In genomic region chr14:100389497-100390104, GRCh38 we compare ENCODE assay signal across 23 cellular contexts. TPM values are rescaled to one million over a fixed set of nuclear protein-coding genes. Genes with fewer than 3 reads are reported as not detected.
DNase-seq lines count a peak whose midpoint lies in the region; ATAC-seq and TF ChIP-seq lines count a peak whose summit lies in the region.
"Had no signal": no experiment of that assay in that cellular context is flagged by ENCODE, and none has a peak within 500 bp of the region (broad histone marks: within the 10 kb centered on the region; RNA-seq: fewer than 3 reads in every experiment).

No MANE protein-coding gene starts in this region.

- H3K4me1 Mint-ChIP-seq in GM23338 = peaks cover 36% of the 10 kb centered on the region
- H3K4me1 Mint-ChIP-seq: B cell had no signal

- H3K9me2 ChIP-seq in GM23338 (ENCODE audit: insufficient read depth) = no peaks in the 10 kb centered on the region

- no peak overlapping the region for H3K4me2 ChIP-seq in GM23338

- H3K79me2 ChIP-seq in GM23338 (replicated peaks; ENCODE audit: insufficient read depth) = peaks cover 37% of the 10 kb centered on the region

- TF ChIP-seq CTCF in GM23338 (conservative IDR thresholded peaks at IDR 0.05; ENCODE audit: low read depth in 2 of 2) = no peak
- TF ChIP-seq CTCF in lower lobe of right lung (IDR thresholded peaks at IDR 0.05) = no peak
- no peak for TF ChIP-seq CTCF in spleen (IDR thresholded peaks at IDR 0.05 in 8 of 11, conservative IDR thresholded peaks at IDR 0.05 in 3 of 11)

- no peak for DNase-seq in GM23338 (ENCODE audit: low spot score)
- peak; percentile 39 to 71 for DNase-seq in cerebellar nuclear complex (lab: John Stamatoyannopoulos, UW)
- DNase-seq in lower lobe of right lung = no peak
- DNase-seq in spleen = no peak
- DNase-seq in LoVo (ENCODE audit: low spot score) = no peak
- no peak for DNase-seq in NCI-H524 (lab: John Stamatoyannopoulos, UW)
- DNase-seq in NCI-H187 (lab: John Stamatoyannopoulos, UW) = no peak
- DNase-seq: activated CD4-positive, alpha-beta T cell treated with anti-CD3 and anti-CD28 coated beads, Interleukin-2, amount 10 ng/mL, durations not matched to agents 7 days and 5 days; anterior cingulate cortex; CD8-positive, alpha-beta memory T cell; mesendoderm; natural killer cell; NCI-H1048; NCI-H1930; NCI-H774; stimulated activated CD4-positive, alpha-beta T cell treated with anti-CD3 and anti-CD28 coated beads, Interleukin-4, amount 100 ng/mL, for 4 hours; stimulated activated naive CD4-positive, alpha-beta T cell treated with Interleukin-2 at 50 U/mL for 16 hours had no signal

- TF ChIP-seq POLR2A in spleen (IDR thresholded peaks at IDR 0.05) = no peak

- intact Hi-C loops in lower lobe of right lung (cut with DNase I) (loop anchor here (10.0 kb wide), 1 partner anchor 255 kb away; no protein-coding TSS in a partner anchor), spleen (cut with DNase I; ENCODE audit: low total_unique reads) (loop anchor here (10.0 kb wide), 1 partner anchor 1235 kb away; no protein-coding TSS in a partner anchor)

- no peak overlapping the region for H2AFZ ChIP-seq in GM23338

- H3K9me3 Mint-ChIP-seq in GM23338 = no peaks in the 10 kb centered on the region
- H3K9me3 Mint-ChIP-seq: activated CD4-positive, alpha-beta T cell treated with anti-CD3 and anti-CD28 coated beads, Interleukin-2, amount 10 ng/mL, durations not matched to agents 7 days and 5 days; activated naive CD4-positive, alpha-beta T cell treated with anti-CD3 and anti-CD28 coated beads, Interleukin-2, amount 50 U/mL, for 24 hours; CD8-positive, alpha-beta memory T cell; natural killer cell had no signal

- H3K27me3 ChIP-seq in GM23338 (ENCODE audit: insufficient read depth) (no peaks in the 10 kb centered on the region), lower lobe of right lung (ENCODE audit: low read depth) (no peaks in the 10 kb centered on the region), spleen (replicated peaks in 1 of 7) (no peaks in the 10 kb centered on the region)
- H3K27me3 ChIP-seq: dorsolateral prefrontal cortex had no signal

- 0 out of 2 replicates have a peak overlapping the region, but pooled peaks have one; percentile 17 for H3K27ac ChIP-seq in GM23338 (ENCODE audit: low read depth)
- H3K27ac ChIP-seq in lower lobe of right lung = peak overlapping the region; percentile 46
- H3K27ac ChIP-seq in spleen = peak overlapping the region in 7 of 8 donors; percentile 18 to 77 (median 55)
- H3K27ac ChIP-seq: HL-60 had no signal

- H3K9me3 ChIP-seq in lower lobe of right lung (no peaks in the 10 kb centered on the region), spleen (no peaks in the 10 kb centered on the region)
- H3K9me3 ChIP-seq: A549 had no signal

- no peak for ATAC-seq in GM23338
- ATAC-seq in lower lobe of right lung = no peak
- no peak for ATAC-seq in HG02759 (IDR thresholded peaks at IDR 0.05; ENCODE audit: unreplicated experiment)
- ATAC-seq: A549 had no signal

- no peak overlapping the region; the same call in 1 of the 2 replicates for H3K27ac Mint-ChIP-seq in GM23338
- H3K27ac Mint-ChIP-seq: activated CD4-positive, alpha-beta T cell treated with anti-CD3 and anti-CD28 coated beads, Interleukin-2, amount 10 ng/mL, durations not matched to agents 7 days and 5 days; activated naive CD4-positive, alpha-beta T cell treated with anti-CD3 and anti-CD28 coated beads, Interleukin-2, amount 50 U/mL, for 24 hours; B cell had no signal

- no peaks in the 10 kb centered on the region for H3K36me3 ChIP-seq in GM23338 (ENCODE audit: insufficient read depth)
- no peaks in the 10 kb centered on the region for H3K36me3 ChIP-seq in lower lobe of right lung
- peaks cover 0 to 6% (median 0%) of the 10 kb centered on the region in 6 donors for H3K36me3 ChIP-seq in spleen

- no peak overlapping the region for H3K4me3 Mint-ChIP-seq in GM23338
- H3K4me3 Mint-ChIP-seq: activated CD4-positive, alpha-beta T cell treated with anti-CD3 and anti-CD28 coated beads, Interleukin-2, amount 10 ng/mL, durations not matched to agents 7 days and 5 days; activated naive CD4-positive, alpha-beta T cell treated with anti-CD3 and anti-CD28 coated beads, Interleukin-2, amount 50 U/mL, for 24 hours; B cell; CD8-positive, alpha-beta memory T cell had no signal

- H3K4me3 ChIP-seq in GM23338 = no peak overlapping the region
- no peak overlapping the region for H3K4me3 ChIP-seq in lower lobe of right lung
- H3K4me3 ChIP-seq in spleen = no peak overlapping the region
- H3K4me3 ChIP-seq: A549, dorsolateral prefrontal cortex had no signal

- H3K4me1 ChIP-seq in GM23338 (ENCODE audit: insufficient read depth) = peaks cover 21% of the 10 kb centered on the region
- peaks cover 35% of the 10 kb centered on the region for H3K4me1 ChIP-seq in lower lobe of right lung
- peaks cover 11 to 86% (median 30%) of the 10 kb centered on the region in 6 donors for H3K4me1 ChIP-seq in spleen

- 70 to 82% (median 78%) methylated on average over 11 to 12 of the region's 12 CpGs for WGBS in spleen, 5 donors

- H3K27me3 Mint-ChIP-seq in GM23338 (ENCODE audit: insufficient read depth, low read depth, poor library complexity) = peaks cover 8% of the 10 kb centered on the region
- H3K27me3 Mint-ChIP-seq: activated CD4-positive, alpha-beta T cell treated with anti-CD3 and anti-CD28 coated beads, Interleukin-2, amount 10 ng/mL, durations not matched to agents 7 days and 5 days; activated naive CD4-positive, alpha-beta T cell treated with anti-CD3 and anti-CD28 coated beads, Interleukin-2, amount 50 U/mL, for 24 hours; B cell; CD8-positive, alpha-beta memory T cell had no signal

- no peaks in the 10 kb centered on the region for H3F3A ChIP-seq in GM23338 (replicated peaks; ENCODE audit: low read depth)

- no peaks in the 10 kb centered on the region for H3K36me3 Mint-ChIP-seq in GM23338 (ENCODE audit: low read depth)
- H3K36me3 Mint-ChIP-seq: natural killer cell had no signal

- H4K20me1 ChIP-seq in GM23338 (replicated peaks; ENCODE audit: insufficient read depth) = no peaks in the 10 kb centered on the region

TF ChIP-seq in GM23338, 12 proteins besides CTCF, POLR2A, EP300 and RAD21 (continues in another document):
- TF ChIP-seq REST (IDR thresholded peaks at IDR 0.05; ENCODE audit: unreplicated experiment) (no peak), NANOG (IDR thresholded peaks at IDR 0.05; ENCODE audit: borderline replicate concordance) (no peak), CREB1 (CRISPR knock-in tag; IDR thresholded peaks at IDR 0.05; ENCODE audit: low read depth) (no peak), POLR2AphosphoS5 (IDR thresholded peaks at IDR 0.05; ENCODE audit: low read depth) (no peak), STAT1 (IDR thresholded peaks at IDR 0.05; ENCODE audit: unreplicated experiment) (no peak), ZNF114 (CRISPR knock-in tag; IDR thresholded peaks at IDR 0.05) (no peak), JUNB (IDR thresholded peaks at IDR 0.05; ENCODE audit: unreplicated experiment) (no peak), EZH2 (IDR thresholded peaks at IDR 0.05; ENCODE audit: low read depth, unreplicated experiment) (no peak), ZNF331 (CRISPR knock-in tag; IDR thresholded peaks at IDR 0.05; ENCODE audit: low read depth) (no peak), EZH2phosphoT487 (IDR thresholded peaks at IDR 0.05; ENCODE audit: unreplicated experiment) (no peak), ETS1 (IDR thresholded peaks at IDR 0.05) (no peak)

RNA-seq across cellular contexts. Expression of gene WDR25, which starts 13.3 kb away (rescaled TPM):
- 13.1 and 15.9 TPM in 2 replicates for total RNA-seq in GM23338 (2014; rRNA removed; shearing (Covaris generic))
- polyA plus RNA-seq in GM23338 (2016; fragmentation: Nextera tagmentation; extraction: Ambion mirVana) (7.8 and 8.5 TPM in 2 replicates), spleen (1 to 10 TPM; 4.8 to 6.9 (median 4.8) TPM)
- total RNA-seq in lower lobe of right lung (8.3 TPM), spleen (10 to 100 TPM in 2 of 7 donors, 1 to 10 TPM in 5; 4.4 to 20.9 (median 9.9) TPM)

Comparison
In these comparisons a context has a peak if more than half of its experiments do, and no peak if none do; other contexts are left out.
1. DNase-seq: peak in cerebellar nuclear complex (2 of 2); none in GM23338 (single experiment), lower lobe of right lung (single experiment), spleen (single experiment), LoVo (single experiment), NCI-H524 (0 of 2) and NCI-H187 (0 of 2).
2. Peak in every context shown above with its lines, with median percentiles within 50 percentile points of each other: H3K27ac ChIP-seq.